27 cellular contexts compared by ENCODE assay signal in genomic region chr1:54453089-54453488, GRCh38.
"Had no signal": no experiment of that assay in that cellular context is flagged by ENCODE, and none has a peak within 500 bp of the region (broad histone marks: within the 10 kb centered on the region; RNA-seq: fewer than 3 reads in every experiment).

No MANE protein-coding gene starts in this region.

- H3K4me3 ChIP-seq: adrenal gland, esophagus squamous epithelium, heart right ventricle, left lung, lower lobe of right lung, mucosa of descending colon, stomach, thyroid gland, upper lobe of left lung, vagina had no signal

- H3K4me3 Mint-ChIP-seq: activated CD8-positive, alpha-beta T cell treated with anti-CD3 and anti-CD28 coated beads for 36 hours; activated naive CD4-positive, alpha-beta T cell treated with anti-CD3 and anti-CD28 coated beads for 36 hours; activated naive CD8-positive, alpha-beta T cell treated with anti-CD3 and anti-CD28 coated beads for 36 hours; brain; stimulated activated naive B cell treated with anti-CD40 and anti-IgM and Interleukin-4, amounts not matched to agents 10 μg/mL and 1 μg/mL and 100 μg/mL, for 72 hours; T-helper 1 cell treated with Interleukin-12 subunit alpha and Interleukin-12 subunit beta and Interleukin-4 antibody, amounts not matched to agents 30 μg/mL and 1 μg/mL, for 36 hours had no signal

- H3K4me1 ChIP-seq: adrenal gland, esophagus squamous epithelium, heart right ventricle, left lung, lower lobe of right lung, stomach, thyroid gland, upper lobe of left lung, vagina had no signal

- H3K27ac ChIP-seq: adrenal gland, epithelial cell of prostate, esophagus squamous epithelium, heart right ventricle, left lung, lower lobe of right lung, stomach, thyroid gland, upper lobe of left lung, vagina had no signal

- H3K4me1 Mint-ChIP-seq: activated naive CD8-positive, alpha-beta T cell treated with anti-CD3 and anti-CD28 coated beads for 36 hours; stimulated activated naive B cell treated with anti-CD40 and anti-IgM and Interleukin-4, amounts not matched to agents 10 μg/mL and 1 μg/mL and 100 μg/mL, for 72 hours had no signal

- H3K36me3 ChIP-seq: adrenal gland, esophagus squamous epithelium, heart right ventricle, left lung, lower lobe of right lung, stomach, thyroid gland, upper lobe of left lung, vagina had no signal

- H3K9me3 ChIP-seq: adrenal gland, esophagus squamous epithelium, lower lobe of right lung, mucosa of descending colon, thyroid gland, upper lobe of left lung, vagina had no signal

- H3K27me3 ChIP-seq: adrenal gland, esophagus squamous epithelium, heart right ventricle, left lung, stomach, thyroid gland, upper lobe of left lung, vagina had no signal

- DNase-seq: activated CD4-positive, alpha-beta T cell treated with anti-CD3 and anti-CD28 coated beads, Interleukin-2, amount 50 U/mL, for 1 hour; activated CD8-positive, alpha-beta T cell treated with anti-CD3 and anti-CD28 coated beads for 36 hours; activated naive CD4-positive, alpha-beta T cell treated with anti-CD3 and anti-CD28 coated beads for 36 hours; activated naive CD8-positive, alpha-beta T cell treated with anti-CD3 and anti-CD28 coated beads for 36 hours; activated T-cell treated with anti-CD3 and anti-CD28 coated beads, Interleukin-2, amount 50 U/mL, for 48 hours; esophagus squamous epithelium; foreskin melanocyte; heart right ventricle; left lung; lower lobe of right lung; mesenchymal stem cell; mucosa of descending colon; occipital lobe; small intestine; stimulated activated CD4-positive, alpha-beta T cell treated with anti-CD3 and anti-CD28 coated beads, Interleukin-4, amount 100 ng/mL, for 4 hours; stimulated activated CD8-positive, alpha-beta memory T cell treated with anti-CD3 and anti-CD28 coated beads, Interleukin-4, amount 100 ng/mL, for 48 hours; stimulated activated naive B cell treated with anti-CD40 and anti-IgM and Interleukin-4, amounts not matched to agents 10 μg/mL and 1 μg/mL and 100 μg/mL, for 72 hours; stomach; SW 1271; thyroid gland; upper lobe of left lung had no signal

- H3K27ac Mint-ChIP-seq: activated CD8-positive, alpha-beta T cell treated with anti-CD3 and anti-CD28 coated beads for 36 hours; activated naive CD4-positive, alpha-beta T cell treated with anti-CD3 and anti-CD28 coated beads for 36 hours; activated naive CD8-positive, alpha-beta T cell treated with anti-CD3 and anti-CD28 coated beads for 36 hours; brain; T-helper 1 cell treated with Interleukin-12 subunit alpha and Interleukin-12 subunit beta and Interleukin-4 antibody, amounts not matched to agents 30 μg/mL and 1 μg/mL, for 36 hours had no signal

- H3K36me3 Mint-ChIP-seq: activated naive CD8-positive, alpha-beta T cell treated with anti-CD3 and anti-CD28 coated beads for 36 hours had no signal

- H3K27me3 Mint-ChIP-seq: activated CD8-positive, alpha-beta T cell treated with anti-CD3 and anti-CD28 coated beads for 36 hours; activated naive CD8-positive, alpha-beta T cell treated with anti-CD3 and anti-CD28 coated beads for 36 hours had no signal

- ATAC-seq: activated CD8-positive, alpha-beta T cell treated with anti-CD3 and anti-CD28 coated beads for 36 hours; heart right ventricle; left lung; lower lobe of right lung; sciatic nerve; stimulated activated naive B cell treated with anti-CD40 and anti-IgM and Interleukin-4, amounts not matched to agents 10 μg/mL and 1 μg/mL and 100 μg/mL, for 72 hours had no signal
